In the genomic region with DNA sequence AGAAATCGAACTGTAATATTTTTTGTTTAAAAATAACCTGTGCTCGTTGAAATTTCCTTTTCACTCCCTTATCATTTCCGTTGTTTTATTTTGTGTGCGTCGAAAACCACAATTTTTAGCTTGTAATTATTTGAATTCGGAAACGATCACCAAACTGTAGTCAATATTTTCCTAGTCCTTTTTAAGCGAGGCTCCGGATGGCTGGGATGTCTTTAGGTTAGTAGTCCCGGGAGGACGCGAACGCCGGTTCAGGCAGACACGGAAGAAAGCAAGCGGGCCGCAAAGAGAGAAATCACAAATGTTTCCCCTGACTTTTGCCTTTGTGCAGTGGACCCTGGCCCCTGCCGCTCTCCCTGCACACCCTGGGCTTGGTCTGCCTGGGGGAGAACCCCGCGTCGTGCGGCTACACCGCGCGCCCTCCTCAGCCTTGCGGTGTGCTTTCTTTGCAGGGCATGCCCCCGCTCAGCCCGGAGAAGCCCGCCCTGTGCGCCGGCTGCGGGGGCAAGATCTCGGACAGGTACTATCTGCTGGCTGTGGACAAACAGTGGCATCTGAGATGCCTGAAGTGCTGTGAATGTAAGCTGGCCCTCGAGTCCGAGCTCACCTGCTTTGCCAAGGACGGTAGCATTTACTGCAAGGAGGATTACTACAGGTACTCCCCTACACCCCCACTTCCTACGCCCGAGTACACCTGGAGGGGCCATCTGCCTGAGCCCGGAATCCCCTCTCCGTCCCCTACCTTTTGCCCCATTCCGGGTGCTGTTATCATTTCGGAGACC, we compare ENCODE assay signal across 15 cellular contexts. TPM values are rescaled to one million over a fixed set of nuclear protein-coding genes. Genes with fewer than 3 reads are reported as not detected.
DNase-seq lines count a peak whose midpoint lies in the region; ATAC-seq, FAIRE-seq and TF ChIP-seq lines count a peak whose summit lies in the region.
"Had no signal": no experiment of that assay in that cellular context is flagged by ENCODE, and none has a peak within 500 bp of the region (broad histone marks: within the 10 kb centered on the region; RNA-seq: fewer than 3 reads in every experiment).

No MANE protein-coding gene starts in this region.

- H3K27ac ChIP-seq in iPS-20b (ENCODE audit: low read length) (no peak overlapping the region), small intestine (ENCODE audit: low read depth in 1 of 2, low read length in 1 of 2) (no peak overlapping the region)
- H3K27ac ChIP-seq: body of pancreas, upper lobe of left lung, VCaP had no signal

- no peaks in the 10 kb centered on the region for H3K9me3 Mint-ChIP-seq in activated CD8-positive, alpha-beta T cell treated with anti-CD3 and anti-CD28 coated beads for 36 hours
- H3K9me3 Mint-ChIP-seq in type B pancreatic cell = no peaks in the 10 kb centered on the region

- no peaks in the 10 kb centered on the region for H3K36me3 Mint-ChIP-seq in activated CD8-positive, alpha-beta T cell treated with anti-CD3 and anti-CD28 coated beads for 36 hours (ENCODE audit: low read depth)
- peaks cover 3% of the 10 kb centered on the region for H3K36me3 Mint-ChIP-seq in type B pancreatic cell

- intact Hi-C loops in activated CD8-positive, alpha-beta T cell treated with anti-CD3 and anti-CD28 coated beads for 36 hours (cut with micrococcal nuclease) = loop anchor here (5.0 to 10.0 kb wide), 6 partner anchors 52 to 545 kb away; a partner anchor contains a TSS

- CTCF ChIA-PET in activated CD8-positive, alpha-beta T cell treated with anti-CD3 and anti-CD28 coated beads for 36 hours (lab: Charles Lee) = interaction anchor here (0.8 to 2.6 kb wide), 7 partner anchors 9 to 393 kb away, joined by 3 to 12 read pairs (median 3); a partner anchor contains a TSS

- ATAC-seq in activated CD8-positive, alpha-beta T cell treated with anti-CD3 and anti-CD28 coated beads for 36 hours = peak; percentile 9
- ATAC-seq in GM21526 (IDR thresholded peaks at IDR 0.05; ENCODE audit: low FRiP score, unreplicated experiment) = no peak
- ATAC-seq: body of pancreas, PC-3 had no signal

- H3K36me3 ChIP-seq in iPS-20b (ENCODE audit: insufficient read depth, low read depth, low read length) (no peaks in the 10 kb centered on the region), small intestine (ENCODE audit: control insufficient read depth in 2 of 2, insufficient read depth in 2 of 2, low read length in 2 of 2) (no peaks in the 10 kb centered on the region)
- H3K36me3 ChIP-seq: upper lobe of left lung had no signal

- H3K4me1 Mint-ChIP-seq in activated CD8-positive, alpha-beta T cell treated with anti-CD3 and anti-CD28 coated beads for 36 hours (ENCODE audit: low read depth) = peaks cover 50% of the 10 kb centered on the region
- H3K4me1 Mint-ChIP-seq in type B pancreatic cell (ENCODE audit: unreplicated experiment) = peaks cover 29% of the 10 kb centered on the region

- no peak for FAIRE-seq in small intestine (lab: Jason Lieb, UNC)

- no peak for TF ChIP-seq CTCF in activated CD8-positive, alpha-beta T cell treated with anti-CD3 and anti-CD28 coated beads for 36 hours (IDR thresholded peaks at IDR 0.05)
- TF ChIP-seq CTCF in type B pancreatic cell (conservative IDR thresholded peaks at IDR 0.05) = no peak

- no peak overlapping the region for H3K9ac ChIP-seq in iPS-20b (ENCODE audit: low read depth, low read length)

- H3K4me3 Mint-ChIP-seq in activated CD8-positive, alpha-beta T cell treated with anti-CD3 and anti-CD28 coated beads for 36 hours = peak overlapping the region; percentile 69
- peak overlapping the region; percentile 79 for H3K4me3 Mint-ChIP-seq in type B pancreatic cell

- POLR2A ChIA-PET in activated CD8-positive, alpha-beta T cell treated with anti-CD3 and anti-CD28 coated beads for 36 hours (lab: Charles Lee) = interaction anchor here (0.6 to 0.9 kb wide), 2 partner anchors 12 to 757 kb away, joined by 3 read pairs; no protein-coding TSS in a partner anchor

- DNase-seq in stimulated activated CD4-positive, alpha-beta T cell treated with anti-CD3 and anti-CD28 coated beads, Interleukin-4, amount 100 ng/mL, for 1 hour = peak; percentile 26
- no peak for DNase-seq in stimulated activated CD4-positive, alpha-beta T cell treated with anti-CD3 and anti-CD28 coated beads, Interleukin-4, amount 100 ng/mL, for 4 hours
- no peak for DNase-seq in activated CD8-positive, alpha-beta T cell treated with anti-CD3 and anti-CD28 coated beads for 36 hours
- DNase-seq in type B pancreatic cell (ENCODE audit: extremely low spot score, unreplicated experiment) (no peak), cerebellum (ENCODE audit: low spot score) (no peak), small intestine (no peak)
- DNase-seq: body of pancreas; HCEC 1CT; NCI-H2029; PC-3; stimulated activated CD4-positive, alpha-beta T cell treated with anti-CD3 and anti-CD28 coated beads, Interleukin-1b, Interleukin-23, amount 100 ng/mL, for 48 hours had no signal

- peaks cover 10% of the 10 kb centered on the region; the same call in 1 of the 2 replicates for H3K4me1 ChIP-seq in iPS-20b (ENCODE audit: insufficient read depth, low read length)
- H3K4me1 ChIP-seq in small intestine (ENCODE audit: control insufficient read depth in 2 of 2, insufficient read depth in 1 of 2, low read depth in 1 of 2, low read length in 1 of 2) = peaks cover 3 to 15% of the 10 kb centered on the region in 2 donors

- WGBS in small intestine, 3 donors = 4 to 6% (median 5%) methylated on average over 38 to 42 of the region's 42 CpGs

- H3K27me3 ChIP-seq in iPS-20b (ENCODE audit: insufficient read depth, low read length) (peaks cover 95% of the 10 kb centered on the region), small intestine (ENCODE audit: control insufficient read depth in 2 of 2, insufficient read depth in 2 of 2, low read length in 2 of 2) (peaks cover 0 to 66% of the 10 kb centered on the region in 2 donors)

- no peak overlapping the region for H3K27ac Mint-ChIP-seq in activated CD8-positive, alpha-beta T cell treated with anti-CD3 and anti-CD28 coated beads for 36 hours
- H3K27ac Mint-ChIP-seq in type B pancreatic cell = no peak overlapping the region

- H3K4me3 ChIP-seq in iPS-20b (ENCODE audit: low read length) (peak overlapping the region; percentile 32; the same call in 1 of the 2 replicates), small intestine (ENCODE audit: low read depth in 1 of 2, low read length in 2 of 2) (no peak overlapping the region)
- H3K4me3 ChIP-seq: body of pancreas had no signal

- peaks cover 81% of the 10 kb centered on the region for H3K27me3 Mint-ChIP-seq in activated CD8-positive, alpha-beta T cell treated with anti-CD3 and anti-CD28 coated beads for 36 hours
- peaks cover 99% of the 10 kb centered on the region for H3K27me3 Mint-ChIP-seq in type B pancreatic cell

- H3K9me3 ChIP-seq in iPS-20b (ENCODE audit: insufficient read depth, low read depth, low read length) (no peaks in the 10 kb centered on the region; the same call in 1 of the 2 replicates), small intestine (ENCODE audit: control insufficient read depth, low read depth) (no peaks in the 10 kb centered on the region)
- H3K9me3 ChIP-seq: body of pancreas, upper lobe of left lung had no signal

RNA-seq across cellular contexts. Expression of a gene that starts 2.5 kb away (rescaled TPM):
- total RNA-seq in activated CD8-positive, alpha-beta T cell treated with anti-CD3 and anti-CD28 coated beads for 36 hours = not detected
- 0.31 and 1.7 TPM in 2 replicates for total RNA-seq in type B pancreatic cell (ENCODE audit: low replicate concordance)
- total RNA-seq in cerebellum = 2.4 TPM
- under 1 TPM in 1 of 3 donors, not detected in 2; 0.09 TPM for polyA plus RNA-seq in small intestine
- total RNA-seq: body of pancreas had no signal

RNA-seq across cellular contexts. Expression of a gene that starts 17.3 kb away (rescaled TPM):
- total RNA-seq in activated CD8-positive, alpha-beta T cell treated with anti-CD3 and anti-CD28 coated beads for 36 hours = 1 to 10 TPM in 1 of 2 experiments, under 1 TPM in 1; 0.96 to 1.2 TPM
- total RNA-seq in type B pancreatic cell (ENCODE audit: low replicate concordance) = 2.2 and 3.7 TPM in 2 replicates
- 0.82 TPM for total RNA-seq in cerebellum
- 10 to 100 TPM in 1 of 3 donors, 1 to 10 TPM in 2; 8.6 to 16.8 (median 8.6) TPM for polyA plus RNA-seq in small intestine
